In the genomic region with DNA sequence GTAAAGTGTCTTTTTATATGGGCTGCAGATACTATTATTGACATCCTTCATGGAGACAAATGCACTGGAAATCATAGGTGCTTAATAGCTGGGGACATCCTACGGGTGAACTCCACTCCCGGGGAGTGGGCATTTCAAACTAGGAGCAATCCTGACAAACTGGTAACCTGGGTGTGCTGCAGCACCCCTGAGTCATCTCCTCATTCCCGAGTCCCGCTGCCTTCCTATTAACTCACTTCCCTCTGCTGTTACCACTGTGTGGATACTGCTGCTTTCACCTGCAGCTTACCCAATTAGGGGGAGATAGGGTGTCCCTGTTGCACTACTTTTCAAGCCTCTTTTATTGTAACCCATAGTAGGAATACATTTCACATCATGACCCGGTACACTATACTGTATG, we compare ENCODE assay signal across 21 cellular contexts.
"Had no signal": no experiment of that assay in that cellular context is flagged by ENCODE, and none has a peak within 500 bp of the region (broad histone marks: within the 10 kb centered on the region; RNA-seq: fewer than 3 reads in every experiment).

No MANE protein-coding gene starts in this region.

- H3K4me1 Mint-ChIP-seq: memory B cell, nephron had no signal

- H3K4me3 Mint-ChIP-seq: dendritic cell treated with granulocyte-macrophage colony-stimulating factor and Interleukin-4, amounts not matched to agents 40 ng/mL and 50 ng/mL, for 4 days; memory B cell; nephron; stimulated activated naive CD8-positive, alpha-beta T cell treated with anti-CD3 and anti-CD28 coated beads, Interleukin-15, Interleukin-2, amounts not matched to agents 100 ng/mL and 50 ng/mL, for 24 hours; T-helper 17 cell had no signal

- H3K27me3 ChIP-seq: pancreas, tibial artery had no signal

- H3K36me3 Mint-ChIP-seq: memory B cell had no signal

- H3K27ac ChIP-seq: neutrophil, pancreas, tibial artery had no signal

- H3K4me3 ChIP-seq: pancreas, tibial artery had no signal

- ATAC-seq: left ventricle myocardium superior, pancreas, T-helper 17 cell had no signal

- H3K36me3 ChIP-seq: neutrophil, pancreas, tibial artery had no signal

- H3K27ac Mint-ChIP-seq: dendritic cell treated with granulocyte-macrophage colony-stimulating factor and Interleukin-4, amounts not matched to agents 40 ng/mL and 50 ng/mL, for 4 days; memory B cell; nephron; stimulated activated naive CD8-positive, alpha-beta T cell treated with anti-CD3 and anti-CD28 coated beads, Interleukin-15, Interleukin-2, amounts not matched to agents 100 ng/mL and 50 ng/mL, for 24 hours; T-helper 17 cell had no signal

- H3K9me3 Mint-ChIP-seq: dendritic cell treated with granulocyte-macrophage colony-stimulating factor and Interleukin-4, amounts not matched to agents 40 ng/mL and 50 ng/mL, for 4 days; stimulated activated naive CD8-positive, alpha-beta T cell treated with anti-CD3 and anti-CD28 coated beads, Interleukin-15, Interleukin-2, amounts not matched to agents 100 ng/mL and 50 ng/mL, for 24 hours had no signal

- DNase-seq: activated CD4-positive, alpha-beta T cell treated with anti-CD3 and anti-CD28 coated beads for 4 hours; activated CD4-positive, alpha-beta T cell treated with anti-CD3 and anti-CD28 coated beads, Interleukin-2, amount 50 U/mL, for 48 hours; activated CD4-positive, CD25-positive, alpha-beta regulatory T cell; activated naive CD4-positive, alpha-beta T cell treated with Interleukin-2 at 50 U/mL for 16 hours; activated T-cell treated with anti-CD3 and anti-CD28 coated beads, Interleukin-2, amount 50 U/mL, for 48 hours; amygdala; effector CD8-positive, alpha-beta T cell; hippocampal formation; left ventricle myocardium superior; pancreas; right cardiac atrium; stimulated activated CD4-positive, alpha-beta T cell treated with anti-CD3 and anti-CD28 coated beads, Interleukin-12 subunit alpha, Interleukin-12 subunit beta, amount 100 ng/mL, for 4 hours; stimulated activated CD4-positive, alpha-beta T cell treated with anti-CD3 and anti-CD28 coated beads, Interleukin-4, amount 100 ng/mL, for 4 hours; substantia nigra; T-helper 17 cell; tibial artery had no signal

- H3K4me1 ChIP-seq: pancreas, tibial artery had no signal

- H3K27me3 Mint-ChIP-seq: stimulated activated naive CD8-positive, alpha-beta T cell treated with anti-CD3 and anti-CD28 coated beads, Interleukin-15, Interleukin-2, amounts not matched to agents 100 ng/mL and 50 ng/mL, for 24 hours; T-helper 17 cell had no signal

- H3K9me3 ChIP-seq: neutrophil, pancreas, tibial artery had no signal
